ENCODE assay signal across 8 cellular contexts in genomic region chr10:1048732-1049424, GRCh38. TPM values are rescaled to one million over a fixed set of nuclear protein-coding genes. Genes with fewer than 3 reads are reported as not detected.
DNase-seq lines count a peak whose midpoint lies in the region; ATAC-seq and TF ChIP-seq lines count a peak whose summit lies in the region.

IDI1 (minus strand) TSS chr10:1049119; CDS start chr10:1049003, 116 bp downstream.

- peak; percentile 99 for DNase-seq in EL
- DNase-seq in H4 (ENCODE audit: low spot score): peak; percentile 95
- peak; percentile 95 for DNase-seq in LNCaP clone FGC (ENCODE audit: low read depth)
- peak; percentile 98 for DNase-seq in RPMI8226
- peak; percentile 88 to 95 for DNase-seq in activated T-helper 1 cell treated with anti-CD3 and anti-CD28 coated beads, Interleukin-2, amount 50 U/mL, for 16 hours (ENCODE audit: low read depth in 1 of 2, low spot score in 1 of 2)
- peak; percentile 100 for DNase-seq in fibroblast of gingiva (ENCODE audit: low read depth)
- peak; percentile 98 for DNase-seq in naive B cell
- peak; percentile 93 to 98 for DNase-seq in stimulated activated effector memory CD8-positive, alpha-beta T cell treated with anti-CD3 and anti-CD28 coated beads, Interleukin-12 subunit alpha, Interleukin-12 subunit beta, amount 100 ng/mL, for 72 hours (ENCODE audit: low spot score in 2 of 2)

- peaks cover 0 to 3% (median 0%) of the 10 kb centered on the region in 7 donors for H3K9me3 Mint-ChIP-seq in naive B cell
- H3K9me3 Mint-ChIP-seq in stimulated activated effector memory CD8-positive, alpha-beta T cell treated with anti-CD3 and anti-CD28 coated beads, Interleukin-12 subunit alpha, Interleukin-12 subunit beta, amount 100 ng/mL, for 72 hours: no peaks in the 10 kb centered on the region

- H3K27ac Mint-ChIP-seq in naive B cell: peak within 1 kb of the TSS; percentile 98 to 100 (median 100)
- H3K27ac Mint-ChIP-seq in stimulated activated effector memory CD8-positive, alpha-beta T cell treated with anti-CD3 and anti-CD28 coated beads, Interleukin-12 subunit alpha, Interleukin-12 subunit beta, amount 100 ng/mL, for 72 hours: peak within 1 kb of the TSS; percentile 97

- peak within 1 kb of the TSS; percentile 91 to 97 (median 96) for H3K4me3 Mint-ChIP-seq in naive B cell
- peak within 1 kb of the TSS; percentile 93 for H3K4me3 Mint-ChIP-seq in stimulated activated effector memory CD8-positive, alpha-beta T cell treated with anti-CD3 and anti-CD28 coated beads, Interleukin-12 subunit alpha, Interleukin-12 subunit beta, amount 100 ng/mL, for 72 hours

- TF ChIP-seq CTCF in LNCaP clone FGC (IDR thresholded peaks at IDR 0.05; ENCODE audit: control insufficient read depth, extremely low read depth, insufficient read depth): no peak

- no peaks in the 10 kb centered on the region for H3K36me3 Mint-ChIP-seq in naive B cell
- peaks cover 88% of the 10 kb centered on the region for H3K36me3 Mint-ChIP-seq in stimulated activated effector memory CD8-positive, alpha-beta T cell treated with anti-CD3 and anti-CD28 coated beads, Interleukin-12 subunit alpha, Interleukin-12 subunit beta, amount 100 ng/mL, for 72 hours

- ATAC-seq in naive B cell (ENCODE audit: low read depth in 2 of 2): peak; percentile 76 to 77
- peak; percentile 91 for ATAC-seq in stimulated activated effector memory CD8-positive, alpha-beta T cell treated with anti-CD3 and anti-CD28 coated beads, Interleukin-12 subunit alpha, Interleukin-12 subunit beta, amount 100 ng/mL, for 72 hours

- no peaks in the 10 kb centered on the region for H3K27me3 Mint-ChIP-seq in naive B cell

- H3K4me1 Mint-ChIP-seq in naive B cell: peaks cover 41 to 68% (median 59%) of the 10 kb centered on the region in 3 donors
- peaks cover 51% of the 10 kb centered on the region for H3K4me1 Mint-ChIP-seq in stimulated activated effector memory CD8-positive, alpha-beta T cell treated with anti-CD3 and anti-CD28 coated beads, Interleukin-12 subunit alpha, Interleukin-12 subunit beta, amount 100 ng/mL, for 72 hours

- H3K4me3 ChIP-seq in LNCaP clone FGC (ENCODE audit: low read depth, low read length): peak within 1 kb of the TSS; percentile 81

RNA-seq across cellular contexts. Expression of gene IDI1, which starts in this region (rescaled TPM):
- 76.1 and 96.9 TPM in 2 replicates for total RNA-seq in H4 (2014; rRNA removed; shearing (Covaris generic))
- 10 to 100 TPM; 71.1 to 82.0 (median 74.5) TPM for polyA plus RNA-seq in naive B cell (ENCODE audit: low read depth in 6 of 6)

Comparison
In these comparisons a context has a peak if more than half of its experiments do, and no peak if none do; other contexts are left out.
1. Peak in every context shown above with its lines: DNase-seq, ATAC-seq and H3K4me3 ChIP-seq.